In genomic region chr12:108514973-108515814, GRCh38 we compare ENCODE assay signal across 8 cellular contexts. TPM values are rescaled to one million over a fixed set of nuclear protein-coding genes. Genes with fewer than 3 reads are reported as not detected.
A peak's percentile ranks its signal among the peaks of the same experiment; 100 is the strongest.
DNase-seq lines count a peak whose midpoint lies in the region; ATAC-seq lines count a peak whose summit lies in the region.

FICD (plus strand) TSS chr12:108515277; CDS start chr12:108516973, 1,696 bp downstream.

- DNase-seq in COLO829 (ENCODE audit: low spot score), result peak; percentile 94
- DNase-seq in HT-29 (ENCODE audit: low spot score), result peak; percentile 99
- peak; percentile 98 for DNase-seq in NK-92 treated with Interleukin-12 subunit alpha and Interleukin-12 subunit beta, amount 100 ng/mL, for 24 hours (lab: John Stamatoyannopoulos, UW)
- peak; percentile 96 to 99 for DNase-seq in activated CD8-positive, alpha-beta memory T cell treated with anti-CD3 and anti-CD28 coated beads for 1 hour (ENCODE audit: extremely low read depth in 1 of 2, low read depth in 1 of 2)
- DNase-seq in effector CD8-positive, alpha-beta T cell (lab: John Stamatoyannopoulos, UW), result peak; percentile 99
- peak; percentile 98 to 99 for DNase-seq in lung microvascular endothelial cell (ENCODE audit: low read depth in 2 of 2)
- DNase-seq in stimulated activated CD4-positive, alpha-beta T cell treated with anti-CD3 and anti-CD28 coated beads, TNF-alpha, amount 100 ng/mL, for 4 hours (ENCODE audit: low read depth in 3 of 3), result peak; percentile 97 to 98 (median 98)

- ATAC-seq in GM21360 (IDR thresholded peaks at IDR 0.05; ENCODE audit: unreplicated experiment), result peak; percentile 78

RNA-seq across cellular contexts. Expression of gene FICD, which starts in this region (rescaled TPM):
- 9.1 and 9.6 TPM in 2 replicates for total RNA-seq in HT-29 (2014; rRNA removed; shearing (Covaris generic))
- total RNA-seq in lung microvascular endothelial cell, result 4.1 and 4.8 TPM in 2 replicates

Comparison
In these comparisons a context has a peak if more than half of its experiments do, and no peak if none do; other contexts are left out.
1. Peak in every context shown above with its lines: DNase-seq and ATAC-seq.